8 cellular contexts compared by ENCODE assay signal in genomic region chr9:90914868-90915483, GRCh38.
DNase-seq lines count a peak whose midpoint lies in the region; ATAC-seq and TF ChIP-seq lines count a peak whose summit lies in the region.

No MANE protein-coding gene starts in this region.

- peak; percentile 85 for TF ChIP-seq CTCF in parathyroid adenoma (IDR thresholded peaks at IDR 0.05)
- TF ChIP-seq CTCF in upper lobe of left lung (IDR thresholded peaks at IDR 0.05) = peak; percentile 88 to 97 (median 94)

- ATAC-seq in upper lobe of left lung (ENCODE audit: low FRiP score in 2 of 2) = peak; percentile 86 to 91

- WGBS in upper lobe of left lung, 2 donors = 12 to 14% methylated on average over 6 to 7 of the region's 7 CpGs

- H3K4me2 ChIP-seq in parathyroid adenoma (ENCODE audit: low read length) = no peak overlapping the region

- no peak overlapping the region for H3K9ac ChIP-seq in parathyroid adenoma

- H3K4me3 ChIP-seq in MG63 (no peak overlapping the region), SJCRH30 (no peak overlapping the region), parathyroid adenoma (ENCODE audit: low read depth, low read length) (no peak overlapping the region), upper lobe of left lung (no peak overlapping the region)

- H3K9me3 ChIP-seq in MG63 (no peaks in the 10 kb centered on the region), SJCRH30 (replicated peaks) (no peaks in the 10 kb centered on the region), parathyroid adenoma (ENCODE audit: control insufficient read depth, low read length) (no peaks in the 10 kb centered on the region), upper lobe of left lung (no peaks in the 10 kb centered on the region)

- no peak overlapping the region for H2AFZ ChIP-seq in parathyroid adenoma

- H3K27me3 ChIP-seq in MG63 (no peaks in the 10 kb centered on the region), SJCRH30 (no peaks in the 10 kb centered on the region; the same call in 1 of the 2 replicates), parathyroid adenoma (ENCODE audit: control insufficient read depth, insufficient read depth, low read length) (no peaks in the 10 kb centered on the region), upper lobe of left lung (no peaks in the 10 kb centered on the region)

- H3K4me1 ChIP-seq in SJCRH30 (no peaks in the 10 kb centered on the region), parathyroid adenoma (no peaks in the 10 kb centered on the region), upper lobe of left lung (no peaks in the 10 kb centered on the region)

- H3K36me3 ChIP-seq in MG63 (no peaks in the 10 kb centered on the region), SJCRH30 (no peaks in the 10 kb centered on the region), parathyroid adenoma (ENCODE audit: control insufficient read depth, insufficient read depth, low read length) (no peaks in the 10 kb centered on the region), upper lobe of left lung (no peaks in the 10 kb centered on the region)

- TF ChIP-seq POLR2A in upper lobe of left lung (IDR thresholded peaks at IDR 0.05) = no peak

- H3K27ac ChIP-seq in SJCRH30 = no peak overlapping the region
- H3K27ac ChIP-seq in parathyroid adenoma = no peak overlapping the region
- H3K27ac ChIP-seq in upper lobe of left lung = no peak overlapping the region

- H3K79me2 ChIP-seq in parathyroid adenoma = no peaks in the 10 kb centered on the region

- DNase-seq in ELR (ENCODE audit: low read depth) (peak; percentile 76), H4 (ENCODE audit: low spot score) (peak; percentile 77), MG63 (peak; percentile 63), SJCRH30 (peak; percentile 61 to 84), globus pallidus (ENCODE audit: low spot score) (peak; percentile 51), upper lobe of left lung (peak in 1 of 2 donors; percentile 84)
- DNase-seq in activated gamma-delta T cell treated with anti-CD3 and anti-CD28 coated beads, Interleukin-2, amount 50 U/mL, for 16 hours (ENCODE audit: low read depth) = peak; percentile 58

- TF ChIP-seq EP300 in upper lobe of left lung (IDR thresholded peaks at IDR 0.05) = no peak
